ENCODE assay signal across 8 cellular contexts in the genomic region with DNA sequence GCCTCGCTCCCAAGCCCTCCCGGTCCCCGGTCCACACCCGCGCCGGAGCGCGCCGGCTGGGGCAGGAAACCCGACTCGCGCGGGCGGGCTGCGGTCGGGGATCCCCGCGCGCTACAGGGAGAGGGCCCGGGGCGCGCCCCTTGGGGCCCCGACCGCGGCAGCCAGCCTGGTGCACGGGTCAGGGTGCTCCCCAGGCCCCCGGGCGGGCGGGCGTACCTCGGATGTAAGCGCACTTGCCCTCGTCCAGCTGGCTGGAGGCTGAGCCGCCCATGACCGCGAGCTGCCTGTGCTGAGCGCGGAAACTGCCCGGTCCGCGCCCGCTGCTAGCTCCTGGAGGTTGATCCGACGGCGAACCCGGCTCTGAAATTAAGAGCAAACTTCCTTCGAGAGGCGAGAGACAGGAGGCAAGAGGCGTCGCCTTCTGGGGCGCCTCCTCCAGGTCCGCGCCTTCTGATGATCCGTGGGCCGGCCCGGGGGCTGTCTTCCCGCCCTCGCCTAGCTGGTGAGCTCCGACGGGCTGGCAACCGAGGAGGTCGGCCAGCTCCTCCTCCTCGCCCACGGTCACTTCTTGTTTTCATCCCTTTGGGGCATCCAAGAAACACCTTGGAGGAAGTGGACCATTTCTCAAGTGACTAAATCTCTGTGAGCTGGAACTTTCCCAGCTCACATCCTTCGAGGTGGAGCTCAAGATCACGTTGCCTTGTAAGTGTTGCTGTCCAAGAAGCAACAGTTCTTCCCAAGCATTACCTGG. TPM values are rescaled to one million over a fixed set of nuclear protein-coding genes. Genes with fewer than 3 reads are reported as not detected.
A peak's percentile ranks its signal among the peaks of the same experiment; 100 is the strongest.
DNase-seq lines count a peak whose midpoint lies in the region; ATAC-seq and TF ChIP-seq lines count a peak whose summit lies in the region.

A gene with protein sequence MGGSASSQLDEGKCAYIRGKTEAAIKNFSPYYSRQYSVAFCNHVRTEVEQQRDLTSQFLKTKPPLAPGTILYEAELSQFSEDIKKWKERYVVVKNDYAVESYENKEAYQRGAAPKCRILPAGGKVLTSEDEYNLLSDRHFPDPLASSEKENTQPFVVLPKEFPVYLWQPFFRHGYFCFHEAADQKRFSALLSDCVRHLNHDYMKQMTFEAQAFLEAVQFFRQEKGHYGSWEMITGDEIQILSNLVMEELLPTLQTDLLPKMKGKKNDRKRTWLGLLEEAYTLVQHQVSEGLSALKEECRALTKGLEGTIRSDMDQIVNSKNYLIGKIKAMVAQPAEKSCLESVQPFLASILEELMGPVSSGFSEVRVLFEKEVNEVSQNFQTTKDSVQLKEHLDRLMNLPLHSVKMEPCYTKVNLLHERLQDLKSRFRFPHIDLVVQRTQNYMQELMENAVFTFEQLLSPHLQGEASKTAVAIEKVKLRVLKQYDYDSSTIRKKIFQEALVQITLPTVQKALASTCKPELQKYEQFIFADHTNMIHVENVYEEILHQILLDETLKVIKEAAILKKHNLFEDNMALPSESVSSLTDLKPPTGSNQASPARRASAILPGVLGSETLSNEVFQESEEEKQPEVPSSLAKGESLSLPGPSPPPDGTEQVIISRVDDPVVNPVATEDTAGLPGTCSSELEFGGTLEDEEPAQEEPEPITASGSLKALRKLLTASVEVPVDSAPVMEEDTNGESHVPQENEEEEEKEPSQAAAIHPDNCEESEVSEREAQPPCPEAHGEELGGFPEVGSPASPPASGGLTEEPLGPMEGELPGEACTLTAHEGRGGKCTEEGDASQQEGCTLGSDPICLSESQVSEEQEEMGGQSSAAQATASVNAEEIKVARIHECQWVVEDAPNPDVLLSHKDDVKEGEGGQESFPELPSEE (minus strand): TSS at position 423 of the 751 bp plus-strand sequence. CDS start 152 bp downstream, at position 271.

- peaks cover 21% of the 10 kb centered on the region for H3K27me3 Mint-ChIP-seq in activated CD8-positive, alpha-beta T cell treated with anti-CD3 and anti-CD28 coated beads, Interleukin-2, amount 10 ng/mL, durations not matched to agents 7 days and 5 days (ENCODE audit: low read depth)
- peaks cover 5% of the 10 kb centered on the region for H3K27me3 Mint-ChIP-seq in endothelial cell (ENCODE audit: unreplicated experiment)

- CTCF ChIA-PET in activated CD8-positive, alpha-beta T cell treated with anti-CD3 and anti-CD28 coated beads, Interleukin-2, amount 10 ng/mL, durations not matched to agents 7 days and 5 days (lab: Charles Lee) = interaction anchor here (1.0 to 2.4 kb wide), 8 partner anchors 8 to 707 kb away, joined by 3 to 19 read pairs (median 4); no protein-coding TSS in a partner anchor

- peaks cover 6% of the 10 kb centered on the region for H3K36me3 Mint-ChIP-seq in activated CD8-positive, alpha-beta T cell treated with anti-CD3 and anti-CD28 coated beads, Interleukin-2, amount 10 ng/mL, durations not matched to agents 7 days and 5 days (ENCODE audit: low read depth)
- peaks cover 5% of the 10 kb centered on the region for H3K36me3 Mint-ChIP-seq in endothelial cell (ENCODE audit: low read depth, unreplicated experiment)

- no peak for TF ChIP-seq CTCF in endothelial cell (IDR thresholded peaks at IDR 0.05; ENCODE audit: unreplicated experiment)

- POLR2A ChIA-PET in activated CD8-positive, alpha-beta T cell treated with anti-CD3 and anti-CD28 coated beads, Interleukin-2, amount 10 ng/mL, durations not matched to agents 7 days and 5 days (lab: Charles Lee) = interaction anchor here (0.8 to 1.5 kb wide), 8 partner anchors 17 to 220 kb away, joined by 3 to 10 read pairs (median 3); no protein-coding TSS in a partner anchor

- peak within 1 kb of the TSS; percentile 88 for H3K4me3 Mint-ChIP-seq in activated CD8-positive, alpha-beta T cell treated with anti-CD3 and anti-CD28 coated beads, Interleukin-2, amount 10 ng/mL, durations not matched to agents 7 days and 5 days
- H3K4me3 Mint-ChIP-seq in endothelial cell (ENCODE audit: unreplicated experiment) = peak within 1 kb of the TSS; percentile 92

- H3K4me3 ChIP-seq in mucosa of rectum (ENCODE audit: low read length in 2 of 2) = peak within 1 kb of the TSS; percentile 63 to 90

- ATAC-seq in GM18502 (IDR thresholded peaks at IDR 0.05; ENCODE audit: poor library complexity, unreplicated experiment) (peak; percentile 66), HG02885 (IDR thresholded peaks at IDR 0.05; ENCODE audit: poor library complexity, unreplicated experiment) (peak; percentile 61)
- peak; percentile 85 for ATAC-seq in activated CD8-positive, alpha-beta T cell treated with anti-CD3 and anti-CD28 coated beads, Interleukin-2, amount 10 ng/mL, durations not matched to agents 7 days and 5 days

- no peaks in the 10 kb centered on the region for H3K9me3 Mint-ChIP-seq in activated CD8-positive, alpha-beta T cell treated with anti-CD3 and anti-CD28 coated beads, Interleukin-2, amount 10 ng/mL, durations not matched to agents 7 days and 5 days (ENCODE audit: insufficient read depth)
- H3K9me3 Mint-ChIP-seq in endothelial cell (ENCODE audit: unreplicated experiment) = no peaks in the 10 kb centered on the region

- no peaks in the 10 kb centered on the region for H3K36me3 ChIP-seq in mucosa of rectum (ENCODE audit: control insufficient read depth in 2 of 2, insufficient read depth in 2 of 2, low read length in 2 of 2)

- H3K4me1 ChIP-seq in mucosa of rectum (ENCODE audit: control insufficient read depth in 2 of 2, insufficient read depth in 2 of 2, low read length in 2 of 2) = peaks cover 0 to 4% of the 10 kb centered on the region in 2 donors

- peak within 1 kb of the TSS; percentile 89 for H3K27ac Mint-ChIP-seq in activated CD8-positive, alpha-beta T cell treated with anti-CD3 and anti-CD28 coated beads, Interleukin-2, amount 10 ng/mL, durations not matched to agents 7 days and 5 days
- peak within 1 kb of the TSS; percentile 13 for H3K27ac Mint-ChIP-seq in endothelial cell (ENCODE audit: unreplicated experiment)

- peaks cover 39% of the 10 kb centered on the region for H3K4me1 Mint-ChIP-seq in activated CD8-positive, alpha-beta T cell treated with anti-CD3 and anti-CD28 coated beads, Interleukin-2, amount 10 ng/mL, durations not matched to agents 7 days and 5 days (ENCODE audit: low read depth)
- peaks cover 6% of the 10 kb centered on the region for H3K4me1 Mint-ChIP-seq in endothelial cell (ENCODE audit: unreplicated experiment)

- DNase-seq in A172 (ENCODE audit: low spot score) = peak; percentile 75
- peak; percentile 80 for DNase-seq in NCI-H226
- peak; percentile 79 for DNase-seq in activated CD8-positive, alpha-beta T cell treated with anti-CD3 and anti-CD28 coated beads, Interleukin-2, amount 10 ng/mL, durations not matched to agents 7 days and 5 days
- DNase-seq in endothelial cell (ENCODE audit: low spot score) = peak; percentile 33
- DNase-seq in stimulated activated CD8-positive, alpha-beta memory T cell treated with anti-CD3 and anti-CD28 coated beads, Interleukin-4, amount 100 ng/mL, for 48 hours = peak; percentile 72

- H3K27me3 ChIP-seq in mucosa of rectum (ENCODE audit: control insufficient read depth in 2 of 2, insufficient read depth in 2 of 2, low read length in 2 of 2) = peaks cover 16 to 21% of the 10 kb centered on the region in 2 donors

- peak within 1 kb of the TSS; percentile 70 to 72 for H3K27ac ChIP-seq in mucosa of rectum (ENCODE audit: low read depth in 2 of 2, low read length in 2 of 2)

- no peaks in the 10 kb centered on the region for H3K9me3 ChIP-seq in mucosa of rectum (ENCODE audit: control insufficient read depth in 2 of 2, low read length in 2 of 2)

- H3K9ac ChIP-seq in mucosa of rectum (ENCODE audit: low read depth in 1 of 2, low read length in 2 of 2) = peak within 1 kb of the TSS; percentile 65 to 70

RNA-seq across cellular contexts. Expression of the gene that starts here (rescaled TPM):
- 25.9 and 34.5 TPM in 2 replicates for total RNA-seq in A172 (2014; rRNA removed; shearing (Covaris generic))
- total RNA-seq in activated CD8-positive, alpha-beta T cell treated with anti-CD3 and anti-CD28 coated beads, Interleukin-2, amount 10 ng/mL, durations not matched to agents 7 days and 5 days = 10 to 100 TPM; 28.6 to 28.7 TPM
- total RNA-seq in endothelial cell (ENCODE audit: unreplicated experiment) = 4.7 TPM

Comparison
In these comparisons a context has a peak if more than half of its experiments do, and no peak if none do; other contexts are left out.
1. Peak in every context shown above with its lines: DNase-seq, ATAC-seq, H3K4me3 ChIP-seq and H3K27ac ChIP-seq.